In genomic region chr10:36888925-36889573, GRCh38 we compare ENCODE assay signal across 8 cellular contexts.
DNase-seq lines count a peak whose midpoint lies in the region; ATAC-seq and TF ChIP-seq lines count a peak whose summit lies in the region.

No MANE protein-coding gene starts in this region.

- H3K4me3 ChIP-seq in testis (no peak overlapping the region), tibial artery (no peak overlapping the region)

- no peaks in the 10 kb centered on the region for H3K9me3 ChIP-seq in testis
- no peaks in the 10 kb centered on the region for H3K9me3 ChIP-seq in tibial artery

- H3K27me3 ChIP-seq in testis (no peaks in the 10 kb centered on the region), tibial artery (no peaks in the 10 kb centered on the region)

- no peak overlapping the region for H3K27ac ChIP-seq in testis
- no peak overlapping the region for H3K27ac ChIP-seq in tibial artery

- 62 to 73% methylated on average over 6 of the region's 6 CpGs for WGBS in testis, 2 donors

- H3K4me1 ChIP-seq in testis, result no peaks in the 10 kb centered on the region
- H3K4me1 ChIP-seq in tibial artery, result no peaks in the 10 kb centered on the region

- peak; percentile 85 for ATAC-seq in HG02852 (IDR thresholded peaks at IDR 0.05; ENCODE audit: unreplicated experiment)

- DNase-seq in NOMO-1 treated with DMSO at 0.1 percent for 48 hours (lab: John Stamatoyannopoulos, UW; ENCODE audit: unreplicated experiment) (peak; percentile 26), NOMO-1 treated with dmso at 0.1 percent for 144 hours (lab: John Stamatoyannopoulos, UW; ENCODE audit: unreplicated experiment) (no peak), NCI-H460 (ENCODE audit: extremely low read depth, low read depth) (peak; percentile 28), kidney glomerular epithelial cell (lab: John Stamatoyannopoulos, UW) (peak; percentile 12), testis (peak; percentile 65), tibial artery (no peak)
- peak; percentile 29 for DNase-seq in activated T-cell treated with anti-CD3 and anti-CD28 coated beads, Interleukin-2, amount 50 U/mL, for 1 hour

- H3K36me3 ChIP-seq in testis (ENCODE audit: low read depth, missing control alignments) (no peaks in the 10 kb centered on the region), tibial artery (no peaks in the 10 kb centered on the region)

- no peak for TF ChIP-seq POLR2A in testis (IDR thresholded peaks at IDR 0.05)

- TF ChIP-seq CTCF in testis (IDR thresholded peaks at IDR 0.05) (no peak), tibial artery (IDR thresholded peaks at IDR 0.05) (no peak)

- intact Hi-C loops in testis (cut with DNase I; ENCODE audit: low total_unique reads), result no loop called here
- intact Hi-C loops in tibial artery (cut with DNase I; ENCODE audit: low total_unique reads), result loop anchor here (10.0 kb wide), 1 partner anchor 1254 kb away; no protein-coding TSS in a partner anchor

Comparison
In these comparisons a context has a peak if more than half of its experiments do, and no peak if none do; other contexts are left out.
1. DNase-seq: peak in NOMO-1 treated with DMSO at 0.1 percent for 48 hours (single experiment), NCI-H460 (single experiment), activated T-cell treated with anti-CD3 and anti-CD28 coated beads, Interleukin-2, amount 50 U/mL, for 1 hour (single experiment), kidney glomerular epithelial cell (single experiment) and testis (single experiment); none in NOMO-1 treated with dmso at 0.1 percent for 144 hours (single experiment) and tibial artery (0 of 2).